Comparison of ENCODE assay signal across 1 cellular context in genomic region chr1:54311506-54311905, GRCh38.
TF ChIP-seq lines count a peak whose summit lies in the region.

No MANE protein-coding gene starts in this region.

TF ChIP-seq in WTC11, 78 proteins besides CTCF, POLR2A, EP300 and RAD21 (continued from another document):
- TF ChIP-seq, protein P1, sequence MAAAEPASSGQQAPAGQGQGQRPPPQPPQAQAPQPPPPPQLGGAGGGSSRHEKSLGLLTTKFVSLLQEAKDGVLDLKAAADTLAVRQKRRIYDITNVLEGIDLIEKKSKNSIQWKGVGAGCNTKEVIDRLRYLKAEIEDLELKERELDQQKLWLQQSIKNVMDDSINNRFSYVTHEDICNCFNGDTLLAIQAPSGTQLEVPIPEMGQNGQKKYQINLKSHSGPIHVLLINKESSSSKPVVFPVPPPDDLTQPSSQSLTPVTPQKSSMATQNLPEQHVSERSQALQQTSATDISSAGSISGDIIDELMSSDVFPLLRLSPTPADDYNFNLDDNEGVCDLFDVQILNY (CRISPR knock-in tag; IDR thresholded peaks at IDR 0.05), result no peak
- no peak for TF ChIP-seq GTF2I (CRISPR knock-in tag; conservative IDR thresholded peaks at IDR 0.05)
- TF ChIP-seq USF2 (CRISPR knock-in tag; IDR thresholded peaks at IDR 0.05), result no peak
- TF ChIP-seq NFE2L1 (CRISPR knock-in tag; IDR thresholded peaks at IDR 0.05), result no peak
- no peak for TF ChIP-seq JUN (CRISPR knock-in tag; IDR thresholded peaks at IDR 0.05)
- no peak for TF ChIP-seq CREM (CRISPR knock-in tag; IDR thresholded peaks at IDR 0.05)
- TF ChIP-seq, protein P2, sequence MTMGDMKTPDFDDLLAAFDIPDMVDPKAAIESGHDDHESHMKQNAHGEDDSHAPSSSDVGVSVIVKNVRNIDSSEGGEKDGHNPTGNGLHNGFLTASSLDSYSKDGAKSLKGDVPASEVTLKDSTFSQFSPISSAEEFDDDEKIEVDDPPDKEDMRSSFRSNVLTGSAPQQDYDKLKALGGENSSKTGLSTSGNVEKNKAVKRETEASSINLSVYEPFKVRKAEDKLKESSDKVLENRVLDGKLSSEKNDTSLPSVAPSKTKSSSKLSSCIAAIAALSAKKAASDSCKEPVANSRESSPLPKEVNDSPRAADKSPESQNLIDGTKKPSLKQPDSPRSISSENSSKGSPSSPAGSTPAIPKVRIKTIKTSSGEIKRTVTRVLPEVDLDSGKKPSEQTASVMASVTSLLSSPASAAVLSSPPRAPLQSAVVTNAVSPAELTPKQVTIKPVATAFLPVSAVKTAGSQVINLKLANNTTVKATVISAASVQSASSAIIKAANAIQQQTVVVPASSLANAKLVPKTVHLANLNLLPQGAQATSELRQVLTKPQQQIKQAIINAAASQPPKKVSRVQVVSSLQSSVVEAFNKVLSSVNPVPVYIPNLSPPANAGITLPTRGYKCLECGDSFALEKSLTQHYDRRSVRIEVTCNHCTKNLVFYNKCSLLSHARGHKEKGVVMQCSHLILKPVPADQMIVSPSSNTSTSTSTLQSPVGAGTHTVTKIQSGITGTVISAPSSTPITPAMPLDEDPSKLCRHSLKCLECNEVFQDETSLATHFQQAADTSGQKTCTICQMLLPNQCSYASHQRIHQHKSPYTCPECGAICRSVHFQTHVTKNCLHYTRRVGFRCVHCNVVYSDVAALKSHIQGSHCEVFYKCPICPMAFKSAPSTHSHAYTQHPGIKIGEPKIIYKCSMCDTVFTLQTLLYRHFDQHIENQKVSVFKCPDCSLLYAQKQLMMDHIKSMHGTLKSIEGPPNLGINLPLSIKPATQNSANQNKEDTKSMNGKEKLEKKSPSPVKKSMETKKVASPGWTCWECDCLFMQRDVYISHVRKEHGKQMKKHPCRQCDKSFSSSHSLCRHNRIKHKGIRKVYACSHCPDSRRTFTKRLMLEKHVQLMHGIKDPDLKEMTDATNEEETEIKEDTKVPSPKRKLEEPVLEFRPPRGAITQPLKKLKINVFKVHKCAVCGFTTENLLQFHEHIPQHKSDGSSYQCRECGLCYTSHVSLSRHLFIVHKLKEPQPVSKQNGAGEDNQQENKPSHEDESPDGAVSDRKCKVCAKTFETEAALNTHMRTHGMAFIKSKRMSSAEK (CRISPR knock-in tag; IDR thresholded peaks at IDR 0.05; ENCODE audit: borderline replicate concordance), result no peak
- TF ChIP-seq USF1 (CRISPR knock-in tag; IDR thresholded peaks at IDR 0.05), result no peak
- TF ChIP-seq RELA (CRISPR knock-in tag; IDR thresholded peaks at IDR 0.05; ENCODE audit: borderline replicate concordance), result no peak
- no peak for TF ChIP-seq ZNF396 (CRISPR knock-in tag; IDR thresholded peaks at IDR 0.05; ENCODE audit: borderline replicate concordance)
